ENCODE assay signal across 13 cellular contexts in genomic region chr9:19233344-19233743, GRCh38. TPM values are rescaled to one million over a fixed set of nuclear protein-coding genes. Genes with fewer than 3 reads are reported as not detected.
DNase-seq lines count a peak whose midpoint lies in the region; ATAC-seq and TF ChIP-seq lines count a peak whose summit lies in the region.
"Had no signal": no experiment of that assay in that cellular context is flagged by ENCODE, and none has a peak within 500 bp of the region (broad histone marks: within the 10 kb centered on the region; RNA-seq: fewer than 3 reads in every experiment).

No MANE protein-coding gene starts in this region.

- TF ChIP-seq CTCF in VCaP (conservative IDR thresholded peaks at IDR 0.05) = no peak
- TF ChIP-seq CTCF in type B pancreatic cell (conservative IDR thresholded peaks at IDR 0.05) = no peak
- no peak for TF ChIP-seq CTCF in mucosa of descending colon (IDR thresholded peaks at IDR 0.05)

- H3K27me3 Mint-ChIP-seq in activated naive CD8-positive, alpha-beta T cell = no peaks in the 10 kb centered on the region
- no peaks in the 10 kb centered on the region for H3K27me3 Mint-ChIP-seq in activated naive CD8-positive, alpha-beta T cell treated with anti-CD3 and anti-CD28 coated beads, Interleukin-2, amount 50 U/mL, for 24 hours
- no peaks in the 10 kb centered on the region for H3K27me3 Mint-ChIP-seq in type B pancreatic cell
- H3K27me3 Mint-ChIP-seq: activated CD4-positive, alpha-beta memory T cell treated with anti-CD3 and anti-CD28 coated beads, Interleukin-2, amount 10 ng/mL, durations not matched to agents 7 days and 5 days; progenitor cell of endocrine pancreas had no signal

- H3K9me3 ChIP-seq in mucosa of descending colon = no peaks in the 10 kb centered on the region
- H3K9me3 ChIP-seq: adrenal gland had no signal

- H3K9me3 Mint-ChIP-seq in activated naive CD8-positive, alpha-beta T cell (ENCODE audit: low read depth) = no peaks in the 10 kb centered on the region
- no peaks in the 10 kb centered on the region for H3K9me3 Mint-ChIP-seq in activated naive CD8-positive, alpha-beta T cell treated with anti-CD3 and anti-CD28 coated beads, Interleukin-2, amount 50 U/mL, for 24 hours
- no peaks in the 10 kb centered on the region for H3K9me3 Mint-ChIP-seq in type B pancreatic cell
- H3K9me3 Mint-ChIP-seq: activated CD4-positive, alpha-beta memory T cell treated with anti-CD3 and anti-CD28 coated beads, Interleukin-2, amount 10 ng/mL, durations not matched to agents 7 days and 5 days had no signal

- H3K4me1 ChIP-seq in mucosa of descending colon (ENCODE audit: low read depth) = peaks cover 12% of the 10 kb centered on the region

- ATAC-seq in activated naive CD8-positive, alpha-beta T cell treated with anti-CD3 and anti-CD28 coated beads, Interleukin-2, amount 50 U/mL, for 24 hours = no peak
- ATAC-seq in mucosa of descending colon (no peak), GM21529 (IDR thresholded peaks at IDR 0.05; ENCODE audit: unreplicated experiment) (no peak), GM18505 (IDR thresholded peaks at IDR 0.05; ENCODE audit: unreplicated experiment) (no peak)

- no peaks in the 10 kb centered on the region for H3K36me3 Mint-ChIP-seq in activated naive CD8-positive, alpha-beta T cell
- H3K36me3 Mint-ChIP-seq in activated naive CD8-positive, alpha-beta T cell treated with anti-CD3 and anti-CD28 coated beads, Interleukin-2, amount 50 U/mL, for 24 hours (ENCODE audit: low read depth) = no peaks in the 10 kb centered on the region
- peaks cover 7% of the 10 kb centered on the region for H3K36me3 Mint-ChIP-seq in type B pancreatic cell

- peak overlapping the region; percentile 100 for H3K27ac ChIP-seq in VCaP

- DNase-seq in activated naive CD8-positive, alpha-beta T cell treated with anti-CD3 and anti-CD28 coated beads, Interleukin-2, amount 50 U/mL, for 24 hours = no peak
- peak; percentile 13 for DNase-seq in kidney tubule cell (ENCODE audit: low spot score)
- DNase-seq in type B pancreatic cell (ENCODE audit: extremely low spot score, unreplicated experiment) = no peak
- no peak for DNase-seq in mucosa of descending colon
- DNase-seq: activated CD4-positive, alpha-beta memory T cell treated with anti-CD3 and anti-CD28 coated beads, Interleukin-2, amount 10 ng/mL, durations not matched to agents 7 days and 5 days; adrenal gland; islet precursor cell; SHP77 had no signal

- H3K27ac Mint-ChIP-seq in activated naive CD8-positive, alpha-beta T cell = peak overlapping the region; percentile 10
- H3K27ac Mint-ChIP-seq in activated naive CD8-positive, alpha-beta T cell treated with anti-CD3 and anti-CD28 coated beads, Interleukin-2, amount 50 U/mL, for 24 hours = no peak overlapping the region
- H3K27ac Mint-ChIP-seq in type B pancreatic cell = peak overlapping the region; percentile 42
- H3K27ac Mint-ChIP-seq: activated CD4-positive, alpha-beta memory T cell treated with anti-CD3 and anti-CD28 coated beads, Interleukin-2, amount 10 ng/mL, durations not matched to agents 7 days and 5 days; progenitor cell of endocrine pancreas had no signal

- peaks cover 22% of the 10 kb centered on the region for H3K4me1 Mint-ChIP-seq in activated naive CD8-positive, alpha-beta T cell (ENCODE audit: low read depth)
- peaks cover 10% of the 10 kb centered on the region for H3K4me1 Mint-ChIP-seq in activated naive CD8-positive, alpha-beta T cell treated with anti-CD3 and anti-CD28 coated beads, Interleukin-2, amount 50 U/mL, for 24 hours
- H3K4me1 Mint-ChIP-seq in type B pancreatic cell (ENCODE audit: unreplicated experiment) = peaks cover 11% of the 10 kb centered on the region

- no peaks in the 10 kb centered on the region for H3K36me3 ChIP-seq in mucosa of descending colon (ENCODE audit: low read depth)
- H3K36me3 ChIP-seq: adrenal gland had no signal

- intact Hi-C loops in mucosa of descending colon (cut with DNase I, micrococcal nuclease) = no loop called here

- H3K4me3 Mint-ChIP-seq in activated naive CD8-positive, alpha-beta T cell = no peak overlapping the region
- no peak overlapping the region for H3K4me3 Mint-ChIP-seq in activated naive CD8-positive, alpha-beta T cell treated with anti-CD3 and anti-CD28 coated beads, Interleukin-2, amount 50 U/mL, for 24 hours
- H3K4me3 Mint-ChIP-seq in type B pancreatic cell = peak overlapping the region; percentile 32
- H3K4me3 Mint-ChIP-seq: activated CD4-positive, alpha-beta memory T cell treated with anti-CD3 and anti-CD28 coated beads, Interleukin-2, amount 10 ng/mL, durations not matched to agents 7 days and 5 days had no signal

- no peak for TF ChIP-seq POLR2A in GM18505 (IDR thresholded peaks at IDR 0.05; ENCODE audit: borderline replicate concordance, extremely low read depth, insufficient read depth, insufficient read length)

- no peak overlapping the region for H3K4me3 ChIP-seq in mucosa of descending colon

RNA-seq across cellular contexts. Expression of gene DENND4C, which starts 2.9 kb away (rescaled TPM):
- total RNA-seq in type B pancreatic cell (ENCODE audit: low replicate concordance) (36.6 and 54.1 TPM in 2 replicates), mucosa of descending colon (10 to 100 TPM; 54.7 to 93.0 (median 72.3) TPM)
